ENCODE assay signal across 20 cellular contexts in the genomic region with DNA sequence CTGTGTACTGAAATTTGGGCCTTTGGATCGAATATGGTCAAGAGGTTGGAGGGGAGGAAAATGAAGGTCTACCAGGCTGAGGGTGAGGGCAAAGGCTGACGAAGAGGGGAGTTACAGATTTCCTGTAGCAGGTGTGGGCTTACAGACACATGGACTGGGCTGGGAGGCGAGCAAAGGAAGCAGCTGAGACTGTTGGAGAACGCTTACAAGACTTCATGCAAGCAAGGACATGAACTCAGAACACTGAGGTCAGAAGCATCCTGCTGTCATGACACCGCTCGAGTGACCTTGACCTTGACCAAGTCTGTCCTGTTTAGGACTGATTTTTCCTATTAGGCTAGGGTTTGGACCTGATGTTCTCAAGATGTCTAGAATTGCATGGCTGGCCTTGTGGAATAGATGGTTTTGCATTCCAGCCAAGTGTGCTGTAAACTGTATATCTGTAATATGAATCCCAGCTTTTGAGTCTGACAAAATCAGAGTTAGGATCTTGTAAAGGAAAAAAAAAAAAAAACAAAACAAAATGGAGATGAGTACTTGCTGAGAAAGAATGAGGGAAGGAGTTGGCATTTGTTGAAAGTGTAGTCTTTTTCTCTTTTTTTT. TPM values are rescaled to one million over a fixed set of nuclear protein-coding genes. Genes with fewer than 3 reads are reported as not detected.
DNase-seq lines count a peak whose midpoint lies in the region; ATAC-seq and TF ChIP-seq lines count a peak whose summit lies in the region.
"Had no signal": no experiment of that assay in that cellular context is flagged by ENCODE, and none has a peak within 500 bp of the region (broad histone marks: within the 10 kb centered on the region; RNA-seq: fewer than 3 reads in every experiment).

No MANE protein-coding gene starts in this region.

- H3K9ac ChIP-seq in mucosa of rectum (ENCODE audit: low read depth in 1 of 2, low read length in 2 of 2) (peak overlapping the region; percentile 60 to 99), mammary epithelial cell (ENCODE audit: insufficient read depth, low read length) (no peak overlapping the region)

- no peak overlapping the region for H2AFZ ChIP-seq in mammary epithelial cell (ENCODE audit: low read depth, low read length)

- CTCF ChIA-PET in mammary epithelial cell (lab: Charles Lee; ENCODE audit: low non-redundant PET) = no interaction called here

- H3K36me3 ChIP-seq in mucosa of rectum (ENCODE audit: control insufficient read depth in 2 of 2, insufficient read depth in 2 of 2, low read length in 2 of 2) = peaks cover 44 to 51% of the 10 kb centered on the region in 2 donors
- H3K36me3 ChIP-seq in mammary epithelial cell (ENCODE audit: insufficient read depth, low read length) = no peaks in the 10 kb centered on the region
- peaks cover 0 to 7% of the 10 kb centered on the region in 2 donors for H3K36me3 ChIP-seq in gastroesophageal sphincter
- H3K36me3 ChIP-seq: sigmoid colon had no signal

- H3K4me3 ChIP-seq in mucosa of rectum (ENCODE audit: low read length in 2 of 2) (peak overlapping the region; percentile 66 to 94), mammary epithelial cell (replicated peaks in 1 of 3; ENCODE audit: insufficient read depth in 1 of 3, low read depth in 2 of 3, low read length in 3 of 3) (no peak overlapping the region), gastroesophageal sphincter (no peak overlapping the region)
- H3K4me3 ChIP-seq: lower lobe of right lung, sigmoid colon had no signal

- H3K79me2 ChIP-seq in mammary epithelial cell (ENCODE audit: insufficient read depth, low read length) = no peaks in the 10 kb centered on the region

- in situ Hi-C loops in mammary epithelial cell (cut with MboI; ENCODE audit: low sequenced_read_pairs in 2 of 2) = no loop called here

- no peaks in the 10 kb centered on the region for H4K20me1 ChIP-seq in mammary epithelial cell (ENCODE audit: insufficient read depth, low read length)

- WGBS in mammary epithelial cell (ENCODE audit: low coverage, missing lambda C conversion rate) = 86% methylated on average over 5 of the region's 6 CpGs
- 85 to 97% methylated on average over 5 of the region's 6 CpGs for WGBS in gastroesophageal sphincter (ENCODE audit: low coverage in 1 of 2), 2 donors

- H3K27me3 ChIP-seq in mucosa of rectum (ENCODE audit: control insufficient read depth in 2 of 2, insufficient read depth in 2 of 2, low read length in 2 of 2) = no peaks in the 10 kb centered on the region
- no peaks in the 10 kb centered on the region for H3K27me3 ChIP-seq in mammary epithelial cell (ENCODE audit: insufficient read depth, low read length)
- peaks cover 8% of the 10 kb centered on the region for H3K27me3 ChIP-seq in gastroesophageal sphincter

- intact Hi-C loops in mammary epithelial cell (cut with micrococcal nuclease) = no loop called here

- dilution Hi-C loops in mammary epithelial cell (cut with HindIII; ENCODE audit: low sequenced_read_pairs) = loop anchor here (5.0 kb wide), 1 partner anchor 41 kb away; no protein-coding TSS in a partner anchor

- peak overlapping the region; percentile 99 to 100 for H3K27ac ChIP-seq in mucosa of rectum (ENCODE audit: low read depth in 2 of 2, low read length in 2 of 2)
- no peak overlapping the region for H3K27ac ChIP-seq in mammary epithelial cell (ENCODE audit: insufficient read depth, low read depth, low read length)
- no peak overlapping the region for H3K27ac ChIP-seq in gastroesophageal sphincter
- H3K27ac ChIP-seq: sigmoid colon had no signal

- TF ChIP-seq EP300 in gastroesophageal sphincter (IDR thresholded peaks at IDR 0.05) = no peak

- TF ChIP-seq POLR2A in gastroesophageal sphincter (IDR thresholded peaks at IDR 0.05) = no peak

- H3K4me1 ChIP-seq in mucosa of rectum (ENCODE audit: control insufficient read depth in 2 of 2, insufficient read depth in 2 of 2, low read length in 2 of 2) (peaks cover 18 to 42% of the 10 kb centered on the region in 2 donors), mammary epithelial cell (ENCODE audit: insufficient read depth, low read length) (peaks cover 25% of the 10 kb centered on the region), gastroesophageal sphincter (no peaks in the 10 kb centered on the region)
- H3K4me1 ChIP-seq: sigmoid colon had no signal

- BruUV-seq in mammary epithelial cell (replicated peaks; lab: Mats Ljungman, UMichigan) = no TSS peak

- TF ChIP-seq CTCF in mammary epithelial cell (conservative IDR thresholded peaks at IDR 0.05 in 1 of 2, IDR thresholded peaks at IDR 0.05 in 1 of 2; ENCODE audit: extremely low read depth in 1 of 2, insufficient read depth in 1 of 2, low read depth in 1 of 2, low read length in 2 of 2) = no peak
- no peak for TF ChIP-seq CTCF in gastroesophageal sphincter (IDR thresholded peaks at IDR 0.05)

- no peak overlapping the region for H3K4me2 ChIP-seq in mammary epithelial cell (ENCODE audit: insufficient read depth, low read depth, low read length)

- DNase-seq in AG08395 (ENCODE audit: low spot score) = peak; percentile 18
- peak; percentile 56 for DNase-seq in NCI-H2171 treated with DMSO at 0.1 percent for 48 hours (lab: John Stamatoyannopoulos, UW)
- peak; percentile 64 for DNase-seq in dedifferentiated amniotic fluid mesenchymal stem cell (ENCODE audit: extremely low spot score)
- no peak for DNase-seq in mammary epithelial cell
- DNase-seq: activated CD4-positive, alpha-beta T cell treated with anti-CD3 and anti-CD28 coated beads, Interleukin-2, amount 10 ng/mL, durations not matched to agents 24 days and 14 days; activated T-cell treated with anti-CD3 and anti-CD28 coated beads, Interleukin-2, amount 50 U/mL, for 48 hours; AML-193; erythroblast; HCEC 1CT; lower lobe of right lung; NCI-H2029 treated with DMSO at 0.1 percent for 48 hours; NCI-H82; Right ventricle myocardium superior; sigmoid colon; stimulated activated naive CD8-positive, alpha-beta T cell treated with anti-CD3 and anti-CD28 coated beads, Interleukin-15, Interleukin-2, amounts not matched to agents 100 U/mL and 50 U/mL, for 24 hours; T-helper 9 cell had no signal

- H3K9me3 ChIP-seq in mucosa of rectum (ENCODE audit: control insufficient read depth in 2 of 2, low read length in 2 of 2) = no peaks in the 10 kb centered on the region
- H3K9me3 ChIP-seq in mammary epithelial cell (replicated peaks; ENCODE audit: insufficient read depth, low read length) = no peaks in the 10 kb centered on the region
- H3K9me3 ChIP-seq in gastroesophageal sphincter = no peaks in the 10 kb centered on the region
- H3K9me3 ChIP-seq: lower lobe of right lung, sigmoid colon had no signal

- ATAC-seq in HG02759 (IDR thresholded peaks at IDR 0.05; ENCODE audit: unreplicated experiment) = no peak
- no peak for ATAC-seq in HG03159 (IDR thresholded peaks at IDR 0.05; ENCODE audit: unreplicated experiment)
- no peak for ATAC-seq in gastroesophageal sphincter
- ATAC-seq: lower lobe of right lung; stimulated activated naive CD8-positive, alpha-beta T cell treated with anti-CD3 and anti-CD28 coated beads, Interleukin-15, Interleukin-2, amounts not matched to agents 100 U/mL and 50 U/mL, for 24 hours had no signal

RNA-seq across cellular contexts. Expression of a gene that starts 5.7 kb away (rescaled TPM):
- total RNA-seq in mammary epithelial cell (10 to 100 TPM in 1 of 2 donors, under 1 TPM in 1; 0.49 to 10.3 TPM), gastroesophageal sphincter (10 to 100 TPM in 1 of 4 donors, under 1 TPM in 3; 0.54 to 30.6 (median 0.74) TPM)
- polyA plus RNA-seq in mammary epithelial cell = 2.4 TPM
- 12.4 TPM for polyA minus RNA-seq in mammary epithelial cell

RNA-seq across cellular contexts. Expression of a gene that starts 33.7 kb away (rescaled TPM):
- 10 to 100 TPM; 68.8 to 94.0 TPM for total RNA-seq in mammary epithelial cell
- 71.5 TPM for polyA plus RNA-seq in mammary epithelial cell
- 153 TPM for polyA minus RNA-seq in mammary epithelial cell
- total RNA-seq in gastroesophageal sphincter = 10 to 100 TPM; 23.0 to 40.0 (median 34.7) TPM

Comparison
In these comparisons a context has a peak if more than half of its experiments do, and no peak if none do; other contexts are left out.
1. H3K27ac ChIP-seq: peak in mucosa of rectum (2 of 2); none in mammary epithelial cell (single experiment) and gastroesophageal sphincter (0 of 4).
2. H3K4me3 ChIP-seq: peak in mucosa of rectum (2 of 2); none in mammary epithelial cell (0 of 3) and gastroesophageal sphincter (0 of 2).